ENCODE assay signal across 12 cellular contexts in the genomic region with DNA sequence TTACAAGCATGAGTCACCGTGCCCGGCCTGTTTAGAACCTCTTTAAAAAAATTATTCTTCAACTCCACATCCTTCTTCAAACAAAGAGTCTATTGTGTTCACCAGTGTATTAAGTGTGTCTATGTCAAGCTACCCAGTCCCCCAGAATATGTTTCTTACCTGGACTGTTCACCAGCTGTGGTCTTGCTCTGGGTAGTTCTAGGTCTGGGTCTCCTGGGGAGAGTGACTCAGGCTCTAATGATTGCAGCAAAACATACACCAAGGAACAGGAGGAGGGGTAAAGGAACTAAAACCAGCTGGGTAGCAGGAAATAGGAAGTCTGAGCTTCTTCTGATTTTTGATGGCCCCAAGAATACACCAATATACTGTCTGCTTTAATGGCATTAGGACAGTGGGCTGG. TPM values are rescaled to one million over a fixed set of nuclear protein-coding genes. Genes with fewer than 3 reads are reported as not detected.
DNase-seq lines count a peak whose midpoint lies in the region; ATAC-seq and TF ChIP-seq lines count a peak whose summit lies in the region.
"Had no signal": no experiment of that assay in that cellular context is flagged by ENCODE, and none has a peak within 500 bp of the region (broad histone marks: within the 10 kb centered on the region; RNA-seq: fewer than 3 reads in every experiment).

A gene with protein sequence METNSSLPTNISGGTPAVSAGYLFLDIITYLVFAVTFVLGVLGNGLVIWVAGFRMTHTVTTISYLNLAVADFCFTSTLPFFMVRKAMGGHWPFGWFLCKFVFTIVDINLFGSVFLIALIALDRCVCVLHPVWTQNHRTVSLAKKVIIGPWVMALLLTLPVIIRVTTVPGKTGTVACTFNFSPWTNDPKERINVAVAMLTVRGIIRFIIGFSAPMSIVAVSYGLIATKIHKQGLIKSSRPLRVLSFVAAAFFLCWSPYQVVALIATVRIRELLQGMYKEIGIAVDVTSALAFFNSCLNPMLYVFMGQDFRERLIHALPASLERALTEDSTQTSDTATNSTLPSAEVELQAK (minus strand): TSS at position 224 of the 400 bp plus-strand sequence. CDS start 4,884 bp downstream, outside the sequence.

- H3K27ac ChIP-seq in psoas muscle = no peak within 1 kb of the TSS
- H3K27ac ChIP-seq: thyroid gland had no signal

- TF ChIP-seq CTCF in psoas muscle (IDR thresholded peaks at IDR 0.05) = no peak

- 46 to 89% (median 54%) methylated on average over 2 of the region's 2 CpGs for WGBS in psoas muscle, 3 donors

- H3K9me3 ChIP-seq in psoas muscle = no peaks in the 10 kb centered on the region
- H3K9me3 ChIP-seq: thyroid gland had no signal

- H3K4me1 ChIP-seq in psoas muscle = no peaks in the 10 kb centered on the region
- H3K4me1 ChIP-seq: thyroid gland had no signal

- H3K27me3 ChIP-seq in psoas muscle (ENCODE audit: insufficient read depth in 3 of 3, low read length in 2 of 3) = no peaks in the 10 kb centered on the region
- H3K27me3 ChIP-seq: thyroid gland had no signal

- ATAC-seq in psoas muscle = no peak
- no peak for ATAC-seq in HG02970 (IDR thresholded peaks at IDR 0.05; ENCODE audit: low FRiP score, unreplicated experiment)
- ATAC-seq: Panc1 had no signal

- intact Hi-C loops in psoas muscle (cut with DNase I) = no loop called here

- H3K4me3 ChIP-seq in psoas muscle = peak within 1 kb of the TSS; percentile 22
- H3K4me3 ChIP-seq: thyroid gland had no signal

- DNase-seq in EL (peak; percentile 21), SKM-1 treated with dmso at 0.1 percent for 144 hours (lab: John Stamatoyannopoulos, UW; ENCODE audit: unreplicated experiment) (peak; percentile 70), globus pallidus (ENCODE audit: low spot score) (peak; percentile 59), psoas muscle (no peak), HPDE6-E6E7 (ENCODE audit: extremely low spot score) (no peak), epidermal melanocyte (ENCODE audit: insufficient read length, low spot score) (no peak), NCI-H748 treated with DMSO at 0.1 percent for 48 hours (lab: John Stamatoyannopoulos, UW) (no peak)
- DNase-seq: activated CD8-positive, alpha-beta memory T cell treated with anti-CD3 and anti-CD28 coated beads for 24 hours; central memory CD4-positive, alpha-beta T cell; thyroid gland had no signal

- H3K36me3 ChIP-seq in psoas muscle (ENCODE audit: insufficient read depth in 1 of 2, low read depth in 1 of 2) = no peaks in the 10 kb centered on the region
- H3K36me3 ChIP-seq: thyroid gland had no signal

RNA-seq across cellular contexts. Expression of the gene that starts here (rescaled TPM):
- 1 to 10 TPM; 1.5 to 6.7 (median 3.5) TPM for total RNA-seq in psoas muscle
- polyA plus RNA-seq in psoas muscle = 1 to 10 TPM in 1 of 3 donors, under 1 TPM in 2; 0.45 to 2.1 (median 0.55) TPM

Comparison
In these comparisons a context has a peak if more than half of its experiments do, and no peak if none do; other contexts are left out.
1. DNase-seq: peak in EL (single experiment), SKM-1 treated with dmso at 0.1 percent for 144 hours (single experiment) and globus pallidus (single experiment); none in psoas muscle (0 of 2), HPDE6-E6E7 (single experiment), epidermal melanocyte (single experiment) and NCI-H748 treated with DMSO at 0.1 percent for 48 hours (single experiment).